1 cellular context compared by ENCODE assay signal in the genomic region with DNA sequence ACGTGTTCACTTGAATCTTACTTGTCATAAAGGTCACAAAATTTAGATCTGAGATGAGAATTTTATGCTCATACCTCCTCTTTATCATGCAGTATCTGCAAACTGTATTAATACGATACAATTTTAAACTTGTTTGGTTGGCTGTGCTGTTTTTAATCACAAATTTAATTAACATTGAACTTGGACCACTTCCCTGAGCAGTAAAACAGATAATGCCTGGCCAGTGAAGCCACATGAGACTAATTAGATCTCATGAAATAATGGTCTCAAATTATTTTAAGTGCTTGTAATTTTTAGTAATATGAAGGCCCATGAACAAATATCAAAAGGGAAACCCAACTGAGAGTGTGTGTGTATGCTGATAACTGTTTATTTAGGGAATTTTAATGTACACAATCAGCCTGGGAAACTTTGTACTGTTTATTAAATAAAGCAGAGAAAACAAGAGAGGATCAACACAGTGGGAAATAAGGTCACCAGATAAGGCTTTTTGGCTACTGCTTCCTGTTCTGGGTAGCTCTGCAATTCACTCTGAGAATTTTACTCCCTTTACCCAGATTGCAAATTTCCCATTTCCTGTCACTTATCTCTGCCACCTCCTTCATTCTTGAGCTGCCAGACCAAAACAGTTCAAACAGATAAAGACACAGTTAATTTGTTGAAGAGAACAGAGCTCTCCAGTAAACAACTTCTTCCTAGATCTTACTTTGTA.
TF ChIP-seq lines count a peak whose summit lies in the region.

No MANE protein-coding gene starts in this region.

TF ChIP-seq in HepG2, 621 proteins besides CTCF, POLR2A, EP300 and RAD21 (continued from another document and continues in another):
- TF ChIP-seq, protein P1, sequence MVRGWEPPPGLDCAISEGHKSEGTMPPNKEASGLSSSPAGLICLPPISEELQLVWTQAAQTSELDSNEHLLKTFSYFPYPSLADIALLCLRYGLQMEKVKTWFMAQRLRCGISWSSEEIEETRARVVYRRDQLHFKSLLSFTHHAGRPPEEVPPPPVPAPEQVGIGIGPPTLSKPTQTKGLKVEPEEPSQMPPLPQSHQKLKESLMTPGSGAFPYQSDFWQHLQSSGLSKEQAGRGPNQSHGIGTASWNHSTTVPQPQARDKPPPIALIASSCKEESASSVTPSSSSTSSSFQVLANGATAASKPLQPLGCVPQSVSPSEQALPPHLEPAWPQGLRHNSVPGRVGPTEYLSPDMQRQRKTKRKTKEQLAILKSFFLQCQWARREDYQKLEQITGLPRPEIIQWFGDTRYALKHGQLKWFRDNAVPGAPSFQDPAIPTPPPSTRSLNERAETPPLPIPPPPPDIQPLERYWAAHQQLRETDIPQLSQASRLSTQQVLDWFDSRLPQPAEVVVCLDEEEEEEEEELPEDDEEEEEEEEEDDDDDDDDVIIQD (CRISPR knock-in tag; IDR thresholded peaks at IDR 0.05; ENCODE audit: low read depth), result no peak
- TF ChIP-seq PITX1 (CRISPR knock-in tag; IDR thresholded peaks at IDR 0.05) (peak; percentile 79), FOXA3 (CRISPR knock-in tag; IDR thresholded peaks at IDR 0.05) (peak; percentile 83), GABPA (IDR thresholded peaks at IDR 0.05; ENCODE audit: low read depth, low read length) (no peak), GABPA (CRISPR knock-in tag; IDR thresholded peaks at IDR 0.05; ENCODE audit: low read depth) (peak; percentile 69), POLR2AphosphoS5 (IDR thresholded peaks at IDR 0.05; ENCODE audit: low read depth, low read length) (no peak), NR2C2 (CRISPR knock-in tag; IDR thresholded peaks at IDR 0.05; ENCODE audit: borderline replicate concordance) (0 out of 2 replicates have a peak, but pooled peaks have one; percentile 14), GABPB1 (CRISPR knock-in tag; IDR thresholded peaks at IDR 0.05) (0 out of 2 replicates have a peak, but pooled peaks have one; percentile 34), DNMT1 (CRISPR knock-in tag; IDR thresholded peaks at IDR 0.05) (no peak), FOSL2 (CRISPR knock-in tag; IDR thresholded peaks at IDR 0.05) (no peak), FOXA1 (IDR thresholded peaks at IDR 0.05) (0 out of 2 replicates have a peak, but pooled peaks have one; percentile 38), FOXA1 (CRISPR knock-in tag; IDR thresholded peaks at IDR 0.05) (0 out of 2 replicates have a peak, but pooled peaks have one; percentile 25), STAT5B (CRISPR knock-in tag; IDR thresholded peaks at IDR 0.05) (no peak), MAF1 (CRISPR knock-in tag; IDR thresholded peaks at IDR 0.05; ENCODE audit: borderline replicate concordance) (no peak), TEAD3 (CRISPR knock-in tag; optimal IDR thresholded peaks at IDR 0.05; ENCODE audit: borderline replicate concordance) (peak; percentile 11), NRL (CRISPR knock-in tag; IDR thresholded peaks at IDR 0.05; ENCODE audit: borderline replicate concordance) (no peak), KAT8 (CRISPR knock-in tag; IDR thresholded peaks at IDR 0.05) (0 out of 2 replicates have a peak, but pooled peaks have one; percentile 36), KDM4B (CRISPR knock-in tag; IDR thresholded peaks at IDR 0.05) (no peak), ETV5 (CRISPR knock-in tag; IDR thresholded peaks at IDR 0.05; ENCODE audit: borderline replicate concordance) (peak; percentile 80; the same call in 1 of the 2 replicates), SAP130 (CRISPR knock-in tag; IDR thresholded peaks at IDR 0.05; ENCODE audit: low read depth) (peak; percentile 56; the same call in 1 of the 2 replicates), LCORL (IDR thresholded peaks at IDR 0.05) (0 out of 2 replicates have a peak, but pooled peaks have one; percentile 8), LCORL (CRISPR knock-in tag; IDR thresholded peaks at IDR 0.05) (peak; percentile 50; the same call in 1 of the 2 replicates), ZBTB20 (CRISPR knock-in tag; IDR thresholded peaks at IDR 0.05; ENCODE audit: borderline replicate concordance, low read depth) (peak; percentile 51; the same call in 1 of the 2 replicates), ISL2 (CRISPR knock-in tag; IDR thresholded peaks at IDR 0.05) (peak; percentile 66), FOXC1 (CRISPR knock-in tag; IDR thresholded peaks at IDR 0.05; ENCODE audit: borderline replicate concordance) (no peak), HNF4A (CRISPR knock-in tag; IDR thresholded peaks at IDR 0.05) (peak; percentile 68), ELF3 (CRISPR knock-in tag; IDR thresholded peaks at IDR 0.05) (peak; percentile 98), ZNF562 (CRISPR knock-in tag; IDR thresholded peaks at IDR 0.05; ENCODE audit: borderline replicate concordance) (no peak), ZBTB7A (CRISPR knock-in tag; IDR thresholded peaks at IDR 0.05) (no peak), GTF3A (CRISPR knock-in tag; conservative IDR thresholded peaks at IDR 0.05) (no peak), MEIS2 (CRISPR knock-in tag; IDR thresholded peaks at IDR 0.05) (peak; percentile 25; the same call in 1 of the 2 replicates), MIXL1 (CRISPR knock-in tag; IDR thresholded peaks at IDR 0.05) (peak; percentile 87), ZBTB42 (CRISPR knock-in tag; IDR thresholded peaks at IDR 0.05) (no peak), NR2F1 (CRISPR knock-in tag; IDR thresholded peaks at IDR 0.05) (0 out of 4 replicates have a peak, but pooled peaks of 1 of the 2 experiments have one; percentile 26), RXRA (CRISPR knock-in tag; IDR thresholded peaks at IDR 0.05) (no peak), MYNN (CRISPR knock-in tag; IDR thresholded peaks at IDR 0.05; ENCODE audit: low read depth) (no peak), MBD4 (IDR thresholded peaks at IDR 0.05; ENCODE audit: borderline replicate concordance, low read length) (no peak), DNMT3B (CRISPR knock-in tag; conservative IDR thresholded peaks at IDR 0.05) (no peak), HMG20A (CRISPR knock-in tag; IDR thresholded peaks at IDR 0.05; ENCODE audit: borderline replicate concordance) (peak; percentile 12; the same call in 1 of the 2 replicates), ZNF124 (CRISPR knock-in tag; IDR thresholded peaks at IDR 0.05) (no peak)
- TF ChIP-seq, protein P2, sequence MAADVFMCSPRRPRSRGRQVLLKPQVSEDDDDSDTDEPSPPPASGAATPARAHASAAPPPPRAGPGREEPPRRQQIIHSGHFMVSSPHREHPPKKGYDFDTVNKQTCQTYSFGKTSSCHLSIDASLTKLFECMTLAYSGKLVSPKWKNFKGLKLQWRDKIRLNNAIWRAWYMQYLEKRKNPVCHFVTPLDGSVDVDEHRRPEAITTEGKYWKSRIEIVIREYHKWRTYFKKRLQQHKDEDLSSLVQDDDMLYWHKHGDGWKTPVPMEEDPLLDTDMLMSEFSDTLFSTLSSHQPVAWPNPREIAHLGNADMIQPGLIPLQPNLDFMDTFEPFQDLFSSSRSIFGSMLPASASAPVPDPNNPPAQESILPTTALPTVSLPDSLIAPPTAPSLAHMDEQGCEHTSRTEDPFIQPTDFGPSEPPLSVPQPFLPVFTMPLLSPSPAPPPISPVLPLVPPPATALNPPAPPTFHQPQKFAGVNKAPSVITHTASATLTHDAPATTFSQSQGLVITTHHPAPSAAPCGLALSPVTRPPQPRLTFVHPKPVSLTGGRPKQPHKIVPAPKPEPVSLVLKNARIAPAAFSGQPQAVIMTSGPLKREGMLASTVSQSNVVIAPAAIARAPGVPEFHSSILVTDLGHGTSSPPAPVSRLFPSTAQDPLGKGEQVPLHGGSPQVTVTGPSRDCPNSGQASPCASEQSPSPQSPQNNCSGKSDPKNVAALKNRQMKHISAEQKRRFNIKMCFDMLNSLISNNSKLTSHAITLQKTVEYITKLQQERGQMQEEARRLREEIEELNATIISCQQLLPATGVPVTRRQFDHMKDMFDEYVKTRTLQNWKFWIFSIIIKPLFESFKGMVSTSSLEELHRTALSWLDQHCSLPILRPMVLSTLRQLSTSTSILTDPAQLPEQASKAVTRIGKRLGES (CRISPR knock-in tag; IDR thresholded peaks at IDR 0.05; ENCODE audit: borderline replicate concordance), result no peak
- TF ChIP-seq, protein P3, sequence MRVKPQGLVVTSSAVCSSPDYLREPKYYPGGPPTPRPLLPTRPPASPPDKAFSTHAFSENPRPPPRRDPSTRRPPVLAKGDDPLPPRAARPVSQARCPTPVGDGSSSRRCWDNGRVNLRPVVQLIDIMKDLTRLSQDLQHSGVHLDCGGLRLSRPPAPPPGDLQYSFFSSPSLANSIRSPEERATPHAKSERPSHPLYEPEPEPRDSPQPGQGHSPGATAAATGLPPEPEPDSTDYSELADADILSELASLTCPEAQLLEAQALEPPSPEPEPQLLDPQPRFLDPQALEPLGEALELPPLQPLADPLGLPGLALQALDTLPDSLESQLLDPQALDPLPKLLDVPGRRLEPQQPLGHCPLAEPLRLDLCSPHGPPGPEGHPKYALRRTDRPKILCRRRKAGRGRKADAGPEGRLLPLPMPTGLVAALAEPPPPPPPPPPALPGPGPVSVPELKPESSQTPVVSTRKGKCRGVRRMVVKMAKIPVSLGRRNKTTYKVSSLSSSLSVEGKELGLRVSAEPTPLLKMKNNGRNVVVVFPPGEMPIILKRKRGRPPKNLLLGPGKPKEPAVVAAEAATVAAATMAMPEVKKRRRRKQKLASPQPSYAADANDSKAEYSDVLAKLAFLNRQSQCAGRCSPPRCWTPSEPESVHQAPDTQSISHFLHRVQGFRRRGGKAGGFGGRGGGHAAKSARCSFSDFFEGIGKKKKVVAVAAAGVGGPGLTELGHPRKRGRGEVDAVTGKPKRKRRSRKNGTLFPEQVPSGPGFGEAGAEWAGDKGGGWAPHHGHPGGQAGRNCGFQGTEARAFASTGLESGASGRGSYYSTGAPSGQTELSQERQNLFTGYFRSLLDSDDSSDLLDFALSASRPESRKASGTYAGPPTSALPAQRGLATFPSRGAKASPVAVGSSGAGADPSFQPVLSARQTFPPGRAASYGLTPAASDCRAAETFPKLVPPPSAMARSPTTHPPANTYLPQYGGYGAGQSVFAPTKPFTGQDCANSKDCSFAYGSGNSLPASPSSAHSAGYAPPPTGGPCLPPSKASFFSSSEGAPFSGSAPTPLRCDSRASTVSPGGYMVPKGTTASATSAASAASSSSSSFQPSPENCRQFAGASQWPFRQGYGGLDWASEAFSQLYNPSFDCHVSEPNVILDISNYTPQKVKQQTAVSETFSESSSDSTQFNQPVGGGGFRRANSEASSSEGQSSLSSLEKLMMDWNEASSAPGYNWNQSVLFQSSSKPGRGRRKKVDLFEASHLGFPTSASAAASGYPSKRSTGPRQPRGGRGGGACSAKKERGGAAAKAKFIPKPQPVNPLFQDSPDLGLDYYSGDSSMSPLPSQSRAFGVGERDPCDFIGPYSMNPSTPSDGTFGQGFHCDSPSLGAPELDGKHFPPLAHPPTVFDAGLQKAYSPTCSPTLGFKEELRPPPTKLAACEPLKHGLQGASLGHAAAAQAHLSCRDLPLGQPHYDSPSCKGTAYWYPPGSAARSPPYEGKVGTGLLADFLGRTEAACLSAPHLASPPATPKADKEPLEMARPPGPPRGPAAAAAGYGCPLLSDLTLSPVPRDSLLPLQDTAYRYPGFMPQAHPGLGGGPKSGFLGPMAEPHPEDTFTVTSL (CRISPR knock-in tag; IDR thresholded peaks at IDR 0.05; ENCODE audit: borderline replicate concordance), result peak; percentile 39; the same call in 1 of the 2 replicates
- TF ChIP-seq, protein P4, sequence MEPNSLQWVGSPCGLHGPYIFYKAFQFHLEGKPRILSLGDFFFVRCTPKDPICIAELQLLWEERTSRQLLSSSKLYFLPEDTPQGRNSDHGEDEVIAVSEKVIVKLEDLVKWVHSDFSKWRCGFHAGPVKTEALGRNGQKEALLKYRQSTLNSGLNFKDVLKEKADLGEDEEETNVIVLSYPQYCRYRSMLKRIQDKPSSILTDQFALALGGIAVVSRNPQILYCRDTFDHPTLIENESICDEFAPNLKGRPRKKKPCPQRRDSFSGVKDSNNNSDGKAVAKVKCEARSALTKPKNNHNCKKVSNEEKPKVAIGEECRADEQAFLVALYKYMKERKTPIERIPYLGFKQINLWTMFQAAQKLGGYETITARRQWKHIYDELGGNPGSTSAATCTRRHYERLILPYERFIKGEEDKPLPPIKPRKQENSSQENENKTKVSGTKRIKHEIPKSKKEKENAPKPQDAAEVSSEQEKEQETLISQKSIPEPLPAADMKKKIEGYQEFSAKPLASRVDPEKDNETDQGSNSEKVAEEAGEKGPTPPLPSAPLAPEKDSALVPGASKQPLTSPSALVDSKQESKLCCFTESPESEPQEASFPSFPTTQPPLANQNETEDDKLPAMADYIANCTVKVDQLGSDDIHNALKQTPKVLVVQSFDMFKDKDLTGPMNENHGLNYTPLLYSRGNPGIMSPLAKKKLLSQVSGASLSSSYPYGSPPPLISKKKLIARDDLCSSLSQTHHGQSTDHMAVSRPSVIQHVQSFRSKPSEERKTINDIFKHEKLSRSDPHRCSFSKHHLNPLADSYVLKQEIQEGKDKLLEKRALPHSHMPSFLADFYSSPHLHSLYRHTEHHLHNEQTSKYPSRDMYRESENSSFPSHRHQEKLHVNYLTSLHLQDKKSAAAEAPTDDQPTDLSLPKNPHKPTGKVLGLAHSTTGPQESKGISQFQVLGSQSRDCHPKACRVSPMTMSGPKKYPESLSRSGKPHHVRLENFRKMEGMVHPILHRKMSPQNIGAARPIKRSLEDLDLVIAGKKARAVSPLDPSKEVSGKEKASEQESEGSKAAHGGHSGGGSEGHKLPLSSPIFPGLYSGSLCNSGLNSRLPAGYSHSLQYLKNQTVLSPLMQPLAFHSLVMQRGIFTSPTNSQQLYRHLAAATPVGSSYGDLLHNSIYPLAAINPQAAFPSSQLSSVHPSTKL (CRISPR knock-in tag; IDR thresholded peaks at IDR 0.05), result peak; percentile 84
- TF ChIP-seq, protein P5, sequence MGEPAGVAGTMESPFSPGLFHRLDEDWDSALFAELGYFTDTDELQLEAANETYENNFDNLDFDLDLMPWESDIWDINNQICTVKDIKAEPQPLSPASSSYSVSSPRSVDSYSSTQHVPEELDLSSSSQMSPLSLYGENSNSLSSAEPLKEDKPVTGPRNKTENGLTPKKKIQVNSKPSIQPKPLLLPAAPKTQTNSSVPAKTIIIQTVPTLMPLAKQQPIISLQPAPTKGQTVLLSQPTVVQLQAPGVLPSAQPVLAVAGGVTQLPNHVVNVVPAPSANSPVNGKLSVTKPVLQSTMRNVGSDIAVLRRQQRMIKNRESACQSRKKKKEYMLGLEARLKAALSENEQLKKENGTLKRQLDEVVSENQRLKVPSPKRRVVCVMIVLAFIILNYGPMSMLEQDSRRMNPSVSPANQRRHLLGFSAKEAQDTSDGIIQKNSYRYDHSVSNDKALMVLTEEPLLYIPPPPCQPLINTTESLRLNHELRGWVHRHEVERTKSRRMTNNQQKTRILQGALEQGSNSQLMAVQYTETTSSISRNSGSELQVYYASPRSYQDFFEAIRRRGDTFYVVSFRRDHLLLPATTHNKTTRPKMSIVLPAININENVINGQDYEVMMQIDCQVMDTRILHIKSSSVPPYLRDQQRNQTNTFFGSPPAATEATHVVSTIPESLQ (CRISPR knock-in tag; conservative IDR thresholded peaks at IDR 0.05), result no peak
- TF ChIP-seq, protein P6, sequence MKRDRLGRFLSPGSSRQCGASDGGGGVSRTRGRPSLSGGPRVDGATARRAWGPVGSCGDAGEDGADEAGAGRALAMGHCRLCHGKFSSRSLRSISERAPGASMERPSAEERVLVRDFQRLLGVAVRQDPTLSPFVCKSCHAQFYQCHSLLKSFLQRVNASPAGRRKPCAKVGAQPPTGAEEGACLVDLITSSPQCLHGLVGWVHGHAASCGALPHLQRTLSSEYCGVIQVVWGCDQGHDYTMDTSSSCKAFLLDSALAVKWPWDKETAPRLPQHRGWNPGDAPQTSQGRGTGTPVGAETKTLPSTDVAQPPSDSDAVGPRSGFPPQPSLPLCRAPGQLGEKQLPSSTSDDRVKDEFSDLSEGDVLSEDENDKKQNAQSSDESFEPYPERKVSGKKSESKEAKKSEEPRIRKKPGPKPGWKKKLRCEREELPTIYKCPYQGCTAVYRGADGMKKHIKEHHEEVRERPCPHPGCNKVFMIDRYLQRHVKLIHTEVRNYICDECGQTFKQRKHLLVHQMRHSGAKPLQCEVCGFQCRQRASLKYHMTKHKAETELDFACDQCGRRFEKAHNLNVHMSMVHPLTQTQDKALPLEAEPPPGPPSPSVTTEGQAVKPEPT (CRISPR knock-in tag; IDR thresholded peaks at IDR 0.05; ENCODE audit: low read depth), result no peak
